ENCODE assay signal across 37 cellular contexts in the genomic region with DNA sequence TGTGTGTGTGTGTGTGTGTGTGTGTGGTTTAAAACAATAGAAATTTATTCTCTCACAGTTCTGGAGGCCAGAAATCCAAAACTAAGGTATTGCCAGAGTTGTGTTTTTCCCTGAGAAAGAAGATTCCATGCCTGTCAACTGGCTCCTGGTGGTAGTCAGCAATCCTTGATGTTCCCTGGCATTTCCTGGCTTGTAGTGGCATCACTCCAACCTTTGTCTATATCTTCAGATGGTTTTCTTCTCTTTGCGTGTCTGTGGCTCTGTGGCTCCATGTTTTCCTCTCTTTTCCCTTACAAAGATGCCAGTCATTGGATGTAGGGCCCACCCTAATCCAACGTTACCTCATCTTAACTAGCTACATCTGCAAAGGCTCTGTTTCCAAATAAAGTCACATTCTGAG. TPM values are rescaled to one million over a fixed set of nuclear protein-coding genes. Genes with fewer than 3 reads are reported as not detected.
"Had no signal": no experiment of that assay in that cellular context is flagged by ENCODE, and none has a peak within 500 bp of the region (broad histone marks: within the 10 kb centered on the region; RNA-seq: fewer than 3 reads in every experiment).

No MANE protein-coding gene starts in this region.

- H3K4me1 Mint-ChIP-seq: activated CD4-positive, alpha-beta T cell treated with anti-CD3 and anti-CD28 coated beads, Interleukin-2, amount 10 ng/mL, durations not matched to agents 24 days and 14 days; activated naive CD8-positive, alpha-beta T cell treated with anti-CD3 and anti-CD28 coated beads for 36 hours; brain; endodermal cell; neural crest cell had no signal

- H3K27me3 ChIP-seq: ascending aorta, gastrocnemius medialis, uterus had no signal

- H3K36me3 Mint-ChIP-seq: activated CD4-positive, alpha-beta memory T cell treated with anti-CD3 and anti-CD28 coated beads for 36 hours; brain; mesothelial cell of epicardium; stimulated activated memory B cell treated with anti-CD40 and anti-IgM and Interleukin-4, amounts not matched to agents 10 μg/mL and 1 μg/mL and 100 μg/mL, for 72 hours; type B pancreatic cell had no signal

- H3K4me1 ChIP-seq: ascending aorta, parathyroid adenoma, psoas muscle, sigmoid colon, uterus had no signal

- H3K36me3 ChIP-seq: ascending aorta, gastrocnemius medialis, sigmoid colon, uterus had no signal

- H3K9ac ChIP-seq: parathyroid adenoma had no signal

- H3K27me3 Mint-ChIP-seq: activated naive CD8-positive, alpha-beta T cell treated with anti-CD3 and anti-CD28 coated beads for 36 hours had no signal

- H3K4me3 Mint-ChIP-seq: activated CD4-positive, alpha-beta memory T cell treated with anti-CD3 and anti-CD28 coated beads for 36 hours; activated CD4-positive, alpha-beta T cell treated with anti-CD3 and anti-CD28 coated beads, Interleukin-2, amount 10 ng/mL, durations not matched to agents 24 days and 14 days; activated naive CD4-positive, alpha-beta T cell treated with anti-CD3 and anti-CD28 coated beads for 36 hours; activated naive CD8-positive, alpha-beta T cell treated with anti-CD3 and anti-CD28 coated beads for 36 hours; activated T-helper 1 cell treated with anti-CD3 and anti-CD28 coated beads, Interleukin-12 subunit alpha, Interleukin-12 subunit beta, Interleukin-2, Interleukin-4 antibody, amounts not matched to agents 30 ng/mL and 10 ng/mL and 1 ng/mL, durations not matched to agents 14 hours and 24 hours and 36 hours; brain; endodermal cell; mesothelial cell of epicardium; naive thymus-derived CD4-positive, alpha-beta T cell; neural crest cell; stimulated activated memory B cell treated with anti-CD40 and anti-IgM and Interleukin-4, amounts not matched to agents 10 μg/mL and 1 μg/mL and 100 μg/mL, for 72 hours; stimulated activated naive CD8-positive, alpha-beta T cell treated with anti-CD3 and anti-CD28 coated beads, Interleukin-15, amount 100 ng/mL, for 72 hours; T-helper 1 cell treated with Interleukin-12 subunit alpha and Interleukin-12 subunit beta and Interleukin-4 antibody, amounts not matched to agents 30 μg/mL and 1 μg/mL, for 36 hours; type B pancreatic cell had no signal

- H3K4me3 ChIP-seq: ascending aorta, gastrocnemius medialis, psoas muscle, sigmoid colon, uterus had no signal

- H3K9me3 Mint-ChIP-seq: activated CD4-positive, alpha-beta memory T cell treated with anti-CD3 and anti-CD28 coated beads for 36 hours; activated CD4-positive, alpha-beta T cell treated with anti-CD3 and anti-CD28 coated beads, Interleukin-2, amount 10 ng/mL, durations not matched to agents 24 days and 14 days; activated naive CD4-positive, alpha-beta T cell treated with anti-CD3 and anti-CD28 coated beads for 36 hours; activated naive CD8-positive, alpha-beta T cell treated with anti-CD3 and anti-CD28 coated beads for 36 hours; activated T-helper 1 cell treated with anti-CD3 and anti-CD28 coated beads, Interleukin-12 subunit alpha, Interleukin-12 subunit beta, Interleukin-2, Interleukin-4 antibody, amounts not matched to agents 30 ng/mL and 10 ng/mL and 1 ng/mL, durations not matched to agents 14 hours and 24 hours and 36 hours; endodermal cell; naive thymus-derived CD4-positive, alpha-beta T cell; stimulated activated memory B cell treated with anti-CD40 and anti-IgM and Interleukin-4, amounts not matched to agents 10 μg/mL and 1 μg/mL and 100 μg/mL, for 72 hours; T-helper 1 cell treated with Interleukin-12 subunit alpha and Interleukin-12 subunit beta and Interleukin-4 antibody, amounts not matched to agents 30 μg/mL and 1 μg/mL, for 36 hours had no signal

- H3K27ac ChIP-seq: ascending aorta, gastrocnemius medialis, parathyroid adenoma, psoas muscle, sigmoid colon, uterus had no signal

- DNase-seq: activated CD4-positive, alpha-beta memory T cell treated with anti-CD3 and anti-CD28 coated beads for 36 hours; activated CD4-positive, alpha-beta T cell treated with anti-CD3 and anti-CD28 coated beads, Interleukin-2, amount 10 ng/mL, durations not matched to agents 24 days and 14 days; activated CD4-positive, CD25-positive, alpha-beta regulatory T cell treated with anti-CD3 and anti-CD28 coated beads, Interleukin-2, amount 50 U/mL, for 72 hours; activated CD8-positive, alpha-beta memory T cell treated with anti-CD3 and anti-CD28 coated beads, Interleukin-2, amount 50 U/mL, for 4 hours; activated effector memory CD4-positive, alpha-beta T cell treated with anti-CD3 and anti-CD28 coated beads, Interleukin-2, amount 50 U/mL, for 16 hours; activated naive CD4-positive, alpha-beta T cell treated with anti-CD3 and anti-CD28 coated beads for 36 hours; activated naive CD8-positive, alpha-beta T cell treated with anti-CD3 and anti-CD28 coated beads for 36 hours; activated T-cell treated with anti-CD3 and anti-CD28 coated beads, Interleukin-2, amount 50 U/mL, for 1 hour; endodermal cell; gastrocnemius medialis; glutamatergic neuron; left cardiac atrium; left ventricle myocardium superior; naive thymus-derived CD4-positive, alpha-beta T cell; nucleus accumbens; psoas muscle; sigmoid colon; small intestine; stimulated activated CD4-positive, alpha-beta T cell treated with anti-CD3 and anti-CD28 coated beads, Interleukin-4, amount 100 ng/mL, for 4 hours; stimulated activated CD8-positive, alpha-beta memory T cell treated with anti-CD3 and anti-CD28 coated beads, Interleukin-4, amount 100 ng/mL, for 48 hours; stimulated activated naive CD8-positive, alpha-beta T cell treated with anti-CD3 and anti-CD28 coated beads, Interleukin-15, amount 100 ng/mL, for 72 hours; substantia nigra; T1000; uterus had no signal

- H3K27ac Mint-ChIP-seq: activated CD4-positive, alpha-beta memory T cell treated with anti-CD3 and anti-CD28 coated beads for 36 hours; activated CD4-positive, alpha-beta T cell treated with anti-CD3 and anti-CD28 coated beads, Interleukin-2, amount 10 ng/mL, durations not matched to agents 24 days and 14 days; activated naive CD4-positive, alpha-beta T cell treated with anti-CD3 and anti-CD28 coated beads for 36 hours; activated naive CD8-positive, alpha-beta T cell treated with anti-CD3 and anti-CD28 coated beads for 36 hours; activated T-helper 1 cell treated with anti-CD3 and anti-CD28 coated beads, Interleukin-12 subunit alpha, Interleukin-12 subunit beta, Interleukin-2, Interleukin-4 antibody, amounts not matched to agents 30 ng/mL and 10 ng/mL and 1 ng/mL, durations not matched to agents 14 hours and 24 hours and 36 hours; brain; endodermal cell; mesothelial cell of epicardium; naive thymus-derived CD4-positive, alpha-beta T cell; stimulated activated memory B cell treated with anti-CD40 and anti-IgM and Interleukin-4, amounts not matched to agents 10 μg/mL and 1 μg/mL and 100 μg/mL, for 72 hours; stimulated activated naive CD8-positive, alpha-beta T cell treated with anti-CD3 and anti-CD28 coated beads, Interleukin-15, amount 100 ng/mL, for 72 hours; T-helper 1 cell treated with Interleukin-12 subunit alpha and Interleukin-12 subunit beta and Interleukin-4 antibody, amounts not matched to agents 30 μg/mL and 1 μg/mL, for 36 hours; type B pancreatic cell had no signal

- H3K9me3 ChIP-seq: ascending aorta, gastrocnemius medialis, psoas muscle, sigmoid colon, uterus had no signal

- H2AFZ ChIP-seq: parathyroid adenoma had no signal

- H3K79me2 ChIP-seq: parathyroid adenoma had no signal

RNA-seq across cellular contexts. Expression of a gene that starts 41.8 kb away (rescaled TPM):
- total RNA-seq: endodermal cell, mesothelial cell of epicardium, neural crest cell had no signal
- polyA plus RNA-seq: keratinocyte had no signal

RNA-seq across cellular contexts. Expression of a gene that starts 59.7 kb away (rescaled TPM):
- total RNA-seq: activated CD4-positive, alpha-beta memory T cell treated with anti-CD3 and anti-CD28 coated beads for 36 hours; activated CD4-positive, alpha-beta T cell treated with anti-CD3 and anti-CD28 coated beads, Interleukin-2, amount 10 ng/mL, durations not matched to agents 24 days and 14 days; activated CD8-positive, alpha-beta memory T cell treated with anti-CD3 and anti-CD28 coated beads for 36 hours; activated naive CD4-positive, alpha-beta T cell treated with anti-CD3 and anti-CD28 coated beads for 36 hours; activated naive CD8-positive, alpha-beta T cell treated with anti-CD3 and anti-CD28 coated beads for 36 hours; activated T-helper 1 cell treated with anti-CD3 and anti-CD28 coated beads, Interleukin-12 subunit alpha, Interleukin-12 subunit beta, Interleukin-2, Interleukin-4 antibody, amounts not matched to agents 30 ng/mL and 10 ng/mL and 1 ng/mL, durations not matched to agents 14 hours and 24 hours and 36 hours; ascending aorta; cardiac septum; endodermal cell; esophagus mucosa; gastrocnemius medialis; mesothelial cell of epicardium; neural crest cell; psoas muscle had no signal
- polyA plus RNA-seq: keratinocyte, psoas muscle had no signal
